ENCODE assay signal across 21 cellular contexts in the genomic region with DNA sequence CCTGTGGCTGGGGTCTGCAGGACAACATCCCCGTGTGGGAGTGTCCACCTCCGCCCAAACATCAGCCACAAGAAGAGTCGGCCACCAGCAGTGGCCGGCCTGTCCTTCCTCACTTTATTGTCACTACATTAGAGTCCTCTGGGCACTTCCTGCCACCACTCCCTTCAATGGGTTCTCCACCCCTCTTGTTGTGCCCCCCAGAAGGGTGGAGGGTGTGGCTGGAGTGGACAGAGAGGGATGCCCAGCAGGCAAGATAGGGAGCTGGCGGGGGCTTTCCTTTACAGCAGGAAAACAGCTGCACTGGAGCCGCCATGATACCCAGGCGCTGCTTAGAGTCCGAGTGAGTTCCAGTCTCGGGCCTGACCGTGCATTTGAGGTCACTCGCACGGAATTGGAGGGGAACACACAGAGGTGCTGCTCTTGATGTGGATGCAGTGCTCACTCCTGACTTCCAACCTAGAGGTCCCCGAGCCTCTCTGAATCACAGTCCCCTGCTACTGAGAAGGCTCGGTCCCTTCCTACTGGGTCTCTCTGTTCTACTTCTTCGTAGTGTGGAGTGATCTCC. TPM values are rescaled to one million over a fixed set of nuclear protein-coding genes. Genes with fewer than 3 reads are reported as not detected.
DNase-seq lines count a peak whose midpoint lies in the region; ATAC-seq lines count a peak whose summit lies in the region.
"Had no signal": no experiment of that assay in that cellular context is flagged by ENCODE, and none has a peak within 500 bp of the region (broad histone marks: within the 10 kb centered on the region; RNA-seq: fewer than 3 reads in every experiment).

No MANE protein-coding gene starts in this region.

- peaks cover 18 to 43% (median 21%) of the 10 kb centered on the region in 4 donors for H3K4me1 Mint-ChIP-seq in CD4-positive, alpha-beta memory T cell
- H3K4me1 Mint-ChIP-seq in activated T-helper 17 cell treated with anti-CD3 and anti-CD28 coated beads, Interleukin-2, amount 50 U/mL, for 72 hours: peaks cover 23% of the 10 kb centered on the region
- peaks cover 15 to 51% (median 35%) of the 10 kb centered on the region in 4 donors for H3K4me1 Mint-ChIP-seq in naive thymus-derived CD8-positive, alpha-beta T cell
- H3K4me1 Mint-ChIP-seq: GM23338, nephron had no signal

- ATAC-seq in activated T-helper 17 cell treated with anti-CD3 and anti-CD28 coated beads, Interleukin-2, amount 50 U/mL, for 72 hours (replicated peaks): no peak
- no peak for ATAC-seq in naive thymus-derived CD8-positive, alpha-beta T cell
- ATAC-seq: GM23338, left lobe of liver had no signal

- CTCF ChIA-PET in CD4-positive, alpha-beta memory T cell (lab: Charles Lee; ENCODE audit: partially characterized antibody): no interaction called here

- peaks cover 39% of the 10 kb centered on the region for H3K36me3 ChIP-seq in CD4-positive, alpha-beta memory T cell (ENCODE audit: insufficient read depth, low read length)

- intact Hi-C loops in CD4-positive, alpha-beta memory T cell (cut with micrococcal nuclease): no loop called here

- H3K9me3 Mint-ChIP-seq in CD4-positive, alpha-beta memory T cell: peaks cover 0 to under 1% (median 0%) of the 10 kb centered on the region in 8 donors
- no peaks in the 10 kb centered on the region for H3K9me3 Mint-ChIP-seq in activated T-helper 17 cell treated with anti-CD3 and anti-CD28 coated beads, Interleukin-2, amount 50 U/mL, for 72 hours
- H3K9me3 Mint-ChIP-seq in naive thymus-derived CD8-positive, alpha-beta T cell: no peaks in the 10 kb centered on the region

- H3K4me3 ChIP-seq in CD4-positive, alpha-beta memory T cell (ENCODE audit: low read length in 2 of 2): no peak overlapping the region
- H3K4me3 ChIP-seq: GM23338, sigmoid colon, SJCRH30, vagina had no signal

- POLR2A ChIA-PET in CD4-positive, alpha-beta memory T cell (lab: Charles Lee; ENCODE audit: partially characterized antibody): interaction anchor here (1.4 to 1.5 kb wide), 2 partner anchors 40 to 140 kb away, joined by 4 read pairs; a partner anchor contains a TSS
- POLR2A ChIA-PET in naive thymus-derived CD8-positive, alpha-beta T cell (lab: Charles Lee): interaction anchor here (1.0 to 2.1 kb wide), 2 partner anchors 22 to 41 kb away, joined by 3 to 7 read pairs; a partner anchor contains a TSS

- H3K27me3 ChIP-seq in CD4-positive, alpha-beta memory T cell (ENCODE audit: insufficient read depth, low read length): no peaks in the 10 kb centered on the region
- H3K27me3 ChIP-seq: sigmoid colon, SJCRH30, vagina had no signal

- H3K36me3 Mint-ChIP-seq in CD4-positive, alpha-beta memory T cell: peaks cover 47 to 65% of the 10 kb centered on the region in 2 donors
- H3K36me3 Mint-ChIP-seq in activated T-helper 17 cell treated with anti-CD3 and anti-CD28 coated beads, Interleukin-2, amount 50 U/mL, for 72 hours (ENCODE audit: low read depth): peaks cover 84% of the 10 kb centered on the region
- H3K36me3 Mint-ChIP-seq in naive thymus-derived CD8-positive, alpha-beta T cell: peaks cover 0 to 55% (median 20%) of the 10 kb centered on the region in 3 donors

- peak; percentile 53 for DNase-seq in activated CD8-positive, alpha-beta memory T cell treated with anti-CD3 and anti-CD28 coated beads for 24 hours
- no peak for DNase-seq in activated CD8-positive, alpha-beta memory T cell treated with anti-CD3 and anti-CD28 coated beads, Interleukin-2, amount 50 U/mL, for 48 hours
- DNase-seq in CD4-positive, alpha-beta memory T cell: no peak
- no peak for DNase-seq in naive thymus-derived CD8-positive, alpha-beta T cell
- no peak for DNase-seq in stimulated activated CD4-positive, alpha-beta T cell treated with anti-CD3 and anti-CD28 coated beads, Interleukin-12 subunit alpha, Interleukin-12 subunit beta, amount 100 ng/mL, for 4 hours
- no peak for DNase-seq in amygdala (lab: John Stamatoyannopoulos, UW)
- no peak for DNase-seq in activated effector memory CD4-positive, alpha-beta T cell treated with Interleukin-2 at 50 U/mL for 16 hours
- DNase-seq: activated gamma-delta T cell; C1 segment of cervical spinal cord; central memory CD4-positive, alpha-beta T cell; NCI-H2081 treated with DMSO at 0.1 percent for 48 hours; posterior cingulate gyrus; sigmoid colon; SJCRH30; stimulated activated CD8-positive, alpha-beta memory T cell treated with anti-CD3 and anti-CD28 coated beads, Interleukin-4, amount 100 ng/mL, for 48 hours; WERI-Rb-1 had no signal

- peaks cover 35% of the 10 kb centered on the region for H3K4me1 ChIP-seq in CD4-positive, alpha-beta memory T cell (ENCODE audit: insufficient read depth, low read length)
- H3K4me1 ChIP-seq: SJCRH30 had no signal

- H3K27me3 Mint-ChIP-seq in CD4-positive, alpha-beta memory T cell: no peaks in the 10 kb centered on the region
- H3K27me3 Mint-ChIP-seq in activated T-helper 17 cell treated with anti-CD3 and anti-CD28 coated beads, Interleukin-2, amount 50 U/mL, for 72 hours: no peaks in the 10 kb centered on the region
- no peaks in the 10 kb centered on the region for H3K27me3 Mint-ChIP-seq in naive thymus-derived CD8-positive, alpha-beta T cell

- H3K9me3 ChIP-seq in CD4-positive, alpha-beta memory T cell (ENCODE audit: control insufficient read depth in 1 of 2, low read length in 2 of 2): no peaks in the 10 kb centered on the region
- H3K9me3 ChIP-seq: sigmoid colon, vagina had no signal

- no peak overlapping the region for H3K4me3 Mint-ChIP-seq in CD4-positive, alpha-beta memory T cell
- peak overlapping the region; percentile 9 for H3K4me3 Mint-ChIP-seq in activated T-helper 17 cell treated with anti-CD3 and anti-CD28 coated beads, Interleukin-2, amount 50 U/mL, for 72 hours
- peak overlapping the region in 2 of 10 donors; percentile 80 to 83 for H3K4me3 Mint-ChIP-seq in naive thymus-derived CD8-positive, alpha-beta T cell
- H3K4me3 Mint-ChIP-seq: GM23338, nephron had no signal

- H3K27ac Mint-ChIP-seq in CD4-positive, alpha-beta memory T cell: peak overlapping the region in 6 of 7 donors; percentile 30 to 97 (median 72)
- peak overlapping the region; percentile 41 for H3K27ac Mint-ChIP-seq in activated T-helper 17 cell treated with anti-CD3 and anti-CD28 coated beads, Interleukin-2, amount 50 U/mL, for 72 hours
- peak overlapping the region; percentile 89 to 98 (median 96) for H3K27ac Mint-ChIP-seq in naive thymus-derived CD8-positive, alpha-beta T cell
- H3K27ac Mint-ChIP-seq: GM23338, nephron had no signal

- no peak overlapping the region for H3K27ac ChIP-seq in CD4-positive, alpha-beta memory T cell (ENCODE audit: low read depth, low read length)
- H3K27ac ChIP-seq: sigmoid colon, SJCRH30, vagina, WERI-Rb-1 had no signal

RNA-seq across cellular contexts. Expression of a gene that starts 40.7 kb away (rescaled TPM):
- 10 to 100 TPM; 76.0 to 79.7 TPM for total RNA-seq in CD4-positive, alpha-beta memory T cell
- polyA plus RNA-seq in CD4-positive, alpha-beta memory T cell: 100 to 1,000 TPM in 1 of 2 donors, 10 to 100 TPM in 1; 81.9 to 105 TPM
- 10 to 100 TPM; 72.1 to 78.5 TPM for total RNA-seq in activated T-helper 17 cell treated with anti-CD3 and anti-CD28 coated beads, Interleukin-2, amount 50 U/mL, for 72 hours
- 10 to 100 TPM; 74.0 to 77.8 TPM for total RNA-seq in naive thymus-derived CD8-positive, alpha-beta T cell
- 10 to 100 TPM; 60.1 to 72.7 (median 62.9) TPM for polyA plus RNA-seq in naive thymus-derived CD8-positive, alpha-beta T cell

Comparison
In these comparisons a context has a peak if more than half of its experiments do, and no peak if none do; other contexts are left out.
1. H3K27ac Mint-ChIP-seq: peak in every context shown above with its lines; median percentile 96 in naive thymus-derived CD8-positive, alpha-beta T cell; 72 in CD4-positive, alpha-beta memory T cell; 41 in activated T-helper 17 cell treated with anti-CD3 and anti-CD28 coated beads, Interleukin-2, amount 50 U/mL, for 72 hours.